In genomic region chr19:9827325-9828238, GRCh38 we compare ENCODE assay signal across 8 cellular contexts. TPM values are rescaled to one million over a fixed set of nuclear protein-coding genes. Genes with fewer than 3 reads are reported as not detected.
DNase-seq lines count a peak whose midpoint lies in the region; ATAC-seq and TF ChIP-seq lines count a peak whose summit lies in the region.

Gene UBL5 (plus strand): TSS chr19:9827918. CDS start chr19:9828338, 420 bp downstream.

- peak; percentile 95 for DNase-seq in GM13976 (ENCODE audit: low spot score)
- peak; percentile 75 for DNase-seq in NCI-H146 treated with DMSO at 0.1 percent for 48 hours (lab: John Stamatoyannopoulos, UW; ENCODE audit: unreplicated experiment)
- peak; percentile 77 to 90 (median 85) for DNase-seq in T-helper 1 cell
- DNase-seq in adrenal gland, result peak; percentile 83 to 94 (median 88)
- DNase-seq in heart left ventricle, result peak; percentile 88 to 90 (median 89)
- peak; percentile 90 for DNase-seq in pons (ENCODE audit: low spot score)
- peak; percentile 94 for DNase-seq in transverse colon

- ATAC-seq in HG02870 (IDR thresholded peaks at IDR 0.05; ENCODE audit: unreplicated experiment) (peak; percentile 81), heart left ventricle (peak; percentile 95 to 99 (median 98))

- TF ChIP-seq POLR2A in adrenal gland (IDR thresholded peaks at IDR 0.05) (peak; percentile 61 to 79), heart left ventricle (IDR thresholded peaks at IDR 0.05) (peak in 1 of 2 donors; percentile 79), transverse colon (IDR thresholded peaks at IDR 0.05) (peak; percentile 90)

- TF ChIP-seq CTCF in GM13976 (IDR thresholded peaks at IDR 0.05; ENCODE audit: borderline replicate concordance, control extremely low read depth, extremely low read depth, insufficient read depth, missing control alignments) (no peak), adrenal gland (IDR thresholded peaks at IDR 0.05) (no peak), heart left ventricle (IDR thresholded peaks at IDR 0.05) (no peak), transverse colon (IDR thresholded peaks at IDR 0.05) (no peak)

- peaks cover 7 to 22% of the 10 kb centered on the region in 2 donors for H3K4me1 ChIP-seq in adrenal gland (replicated peaks in 1 of 2)
- peaks cover 5 to 30% (median 20%) of the 10 kb centered on the region in 12 donors for H3K4me1 ChIP-seq in heart left ventricle
- peaks cover 8 to 23% (median 21%) of the 10 kb centered on the region in 4 donors for H3K4me1 ChIP-seq in transverse colon

- H3K9me3 ChIP-seq in adrenal gland (replicated peaks in 1 of 3) (no peaks in the 10 kb centered on the region), heart left ventricle (no peaks in the 10 kb centered on the region), transverse colon (no peaks in the 10 kb centered on the region)

- intact Hi-C loops in adrenal gland (cut with DNase I), result no loop called here
- intact Hi-C loops in heart left ventricle (cut with DNase I), result no loop called here
- intact Hi-C loops in transverse colon (cut with DNase I; ENCODE audit: low total_unique reads), result no loop called here

- TF ChIP-seq EP300 in transverse colon (IDR thresholded peaks at IDR 0.05; ENCODE audit: low read depth), result no peak

- H3K36me3 ChIP-seq in adrenal gland (replicated peaks in 1 of 2) (peaks cover 0 to 15% of the 10 kb centered on the region in 2 donors), heart left ventricle (peaks cover 0 to 27% (median 18%) of the 10 kb centered on the region in 9 donors), transverse colon (peaks cover 0 to 7% (median 3%) of the 10 kb centered on the region in 4 donors)

- H3K27me3 ChIP-seq in adrenal gland (no peaks in the 10 kb centered on the region), heart left ventricle (no peaks in the 10 kb centered on the region), transverse colon (no peaks in the 10 kb centered on the region)

- in situ Hi-C loops in GM13976 (cut with MboI; ENCODE audit: low sequenced_read_pairs, unreplicated experiment), result no loop called here
- in situ Hi-C loops in transverse colon (cut with MboI; ENCODE audit: low pct_ligation_motif_present in 1 of 4, low pct_unique_long_range_greater_than_20kb in 1 of 4, low sequenced_read_pairs in 3 of 4), result no loop called here

- WGBS in adrenal gland, 4 donors, result 0 to 1% (median 0%) methylated on average over 5 to 61 of the region's 61 CpGs
- WGBS in heart left ventricle, 4 donors, result 0 to 1% (median 0%) methylated on average over 46 to 61 of the region's 61 CpGs
- WGBS in transverse colon (ENCODE audit: low coverage in 1 of 2), 2 donors, result 1% methylated on average over 57 of the region's 61 CpGs; no CpG with 5 or more reads in 1 of the 2 donors

- H3K4me3 ChIP-seq in adrenal gland (peak within 1 kb of the TSS; percentile 58 to 96 (median 81)), heart left ventricle (peak within 1 kb of the TSS; percentile 56 to 95 (median 85)), transverse colon (peak within 1 kb of the TSS; percentile 58 to 95 (median 92))

- H3K27ac ChIP-seq in adrenal gland (peak within 1 kb of the TSS in 4 of 5 donors; percentile 41 to 86 (median 64)), heart left ventricle (peak within 1 kb of the TSS; percentile 16 to 90 (median 83)), transverse colon (peak within 1 kb of the TSS; percentile 89 to 93 (median 90))

RNA-seq across cellular contexts. Expression of gene UBL5, which starts in this region (rescaled TPM):
- total RNA-seq in adrenal gland (100 to 1,000 TPM; 410 to 722 (median 460) TPM), heart left ventricle (100 to 1,000 TPM; 460 to 843 (median 492) TPM), transverse colon (100 to 1,000 TPM in 3 of 4 donors, 10 to 100 TPM in 1; 61.0 to 563 (median 249) TPM)
- polyA plus RNA-seq in adrenal gland (1,000 to 10,000 TPM in 2 of 3 donors, 100 to 1,000 TPM in 1; 352 to 2,424 (median 1,146) TPM), heart left ventricle (1,000 to 10,000 TPM in 1 of 2 donors, 100 to 1,000 TPM in 1; 592 to 1,809 TPM)

Comparison
In these comparisons a context has a peak if more than half of its experiments do, and no peak if none do; other contexts are left out.
1. Peak in every context shown above with its lines: DNase-seq, ATAC-seq, H3K4me3 ChIP-seq and H3K27ac ChIP-seq.